In the genomic region with DNA sequence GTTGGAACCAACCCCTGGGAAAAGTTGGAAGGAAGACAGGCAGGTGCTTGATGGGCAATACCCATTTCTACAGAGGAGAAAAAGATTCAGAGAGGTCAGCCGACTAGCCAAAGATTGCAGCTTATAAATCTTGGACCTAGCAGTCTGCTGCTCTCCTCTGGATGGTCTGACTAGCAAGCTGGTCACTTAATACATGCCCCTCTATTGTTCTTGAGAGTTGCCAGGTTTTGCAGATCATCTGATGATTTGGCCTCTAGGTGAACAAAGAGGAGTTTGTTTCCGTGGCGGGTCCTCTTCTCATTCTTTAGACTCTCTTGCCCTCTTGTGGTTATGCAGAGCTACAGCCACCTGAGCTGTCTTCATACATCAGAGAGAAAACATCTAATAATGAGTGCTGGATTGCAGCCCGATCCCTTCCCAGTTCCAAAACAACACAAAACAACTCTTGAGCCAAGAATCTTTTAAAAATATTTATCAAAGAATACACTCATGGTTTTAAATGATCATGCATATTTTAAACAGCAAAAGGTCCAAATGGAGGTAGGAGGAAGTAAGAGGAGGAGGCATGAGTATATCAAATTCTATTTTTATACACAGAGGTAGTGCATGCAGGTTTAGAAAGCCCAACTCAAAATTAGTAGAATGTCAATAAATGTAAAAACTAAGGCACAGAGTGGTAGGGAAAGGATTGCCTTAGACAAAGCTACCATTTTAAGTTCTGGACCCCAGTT, we compare ENCODE assay signal across 8 cellular contexts.
DNase-seq lines count a peak whose midpoint lies in the region; ATAC-seq, FAIRE-seq and TF ChIP-seq lines count a peak whose summit lies in the region.
"Had no signal": no experiment of that assay in that cellular context is flagged by ENCODE, and none has a peak within 500 bp of the region (broad histone marks: within the 10 kb centered on the region; RNA-seq: fewer than 3 reads in every experiment).

No MANE protein-coding gene starts in this region.

- no peak for TF ChIP-seq EP300 in suprapubic skin (IDR thresholded peaks at IDR 0.05)

- TF ChIP-seq POLR2A in suprapubic skin (IDR thresholded peaks at IDR 0.05): no peak

- H3K4me3 Mint-ChIP-seq in MCF 10A (ENCODE audit: unreplicated experiment): no peak overlapping the region
- H3K4me3 Mint-ChIP-seq: central memory CD8-positive, alpha-beta T cell had no signal

- WGBS in suprapubic skin: 16% methylated on average over 4 of the region's 4 CpGs

- no peaks in the 10 kb centered on the region for H3K27me3 ChIP-seq in suprapubic skin

- peak; percentile 68 for FAIRE-seq in islet of Langerhans (lab: Jason Lieb, UNC)

- H3K27ac ChIP-seq in suprapubic skin: no peak overlapping the region

- H3K4me3 ChIP-seq in suprapubic skin: no peak overlapping the region

- CTCF ChIA-PET in MCF 10A (lab: Yijun Ruan, JAX): interaction anchor here (0.5 to 4.3 kb wide), 97 partner anchors 10 to 1884 kb away, joined by 3 to 51 read pairs (median 4); partner anchors contain the start of gene BPNT1

- no peaks in the 10 kb centered on the region for H3K36me3 Mint-ChIP-seq in MCF 10A (ENCODE audit: insufficient read depth, unreplicated experiment)

- DNase-seq in GM10266 (ENCODE audit: extremely low spot score): peak; percentile 57
- DNase-seq in HT-29 (ENCODE audit: low spot score): peak; percentile 83
- peak; percentile 64 for DNase-seq in NCI-H748 treated with DMSO at 0.1 percent for 48 hours (lab: John Stamatoyannopoulos, UW)
- peak; percentile 85 for DNase-seq in MCF 10A (ENCODE audit: unreplicated experiment)
- DNase-seq in suprapubic skin (ENCODE audit: low spot score in 2 of 2): no peak

- H3K9me3 ChIP-seq in suprapubic skin: no peaks in the 10 kb centered on the region

- POLR2A ChIA-PET in MCF 10A (lab: Yijun Ruan, JAX): interaction anchor here (0.6 to 1.2 kb wide), 3 partner anchors 16 to 1483 kb away, joined by 3 to 5 read pairs (median 4); no protein-coding TSS in a partner anchor

- H3K27ac Mint-ChIP-seq in MCF 10A (ENCODE audit: low read depth, unreplicated experiment): no peak overlapping the region

- intact Hi-C loops in MCF 10A (cut with micrococcal nuclease): loop anchor here (1.0 to 5.0 kb wide), 7 partner anchors 150 to 1482 kb away; no protein-coding TSS in a partner anchor

- peak; percentile 80 for TF ChIP-seq CTCF in GM10266 (IDR thresholded peaks at IDR 0.05; ENCODE audit: control insufficient read depth, insufficient read depth, low read depth, missing control alignments)
- TF ChIP-seq CTCF in MCF 10A (IDR thresholded peaks at IDR 0.05; ENCODE audit: unreplicated experiment): peak; percentile 99
- peak; percentile 49 to 62 for TF ChIP-seq CTCF in suprapubic skin (IDR thresholded peaks at IDR 0.05)

- no peaks in the 10 kb centered on the region for H3K27me3 Mint-ChIP-seq in MCF 10A (ENCODE audit: insufficient read depth, unreplicated experiment)

- H3K4me1 ChIP-seq in suprapubic skin: peaks cover 13% of the 10 kb centered on the region

- ATAC-seq in GM21576 (IDR thresholded peaks at IDR 0.05; ENCODE audit: unreplicated experiment): peak; percentile 95

- H3K36me3 ChIP-seq in suprapubic skin: no peaks in the 10 kb centered on the region

- H3K4me1 Mint-ChIP-seq in MCF 10A (ENCODE audit: insufficient read depth, unreplicated experiment): no peaks in the 10 kb centered on the region
- H3K4me1 Mint-ChIP-seq: central memory CD8-positive, alpha-beta T cell had no signal

- no TSS peak for BruUV-seq in MCF 10A (replicated peaks; lab: Mats Ljungman, UMichigan)

- no peaks in the 10 kb centered on the region for H3K9me3 Mint-ChIP-seq in MCF 10A (ENCODE audit: unreplicated experiment)
- H3K9me3 Mint-ChIP-seq: central memory CD8-positive, alpha-beta T cell had no signal

Comparison
In these comparisons a context has a peak if more than half of its experiments do, and no peak if none do; other contexts are left out.
1. DNase-seq: peak in GM10266 (single experiment), HT-29 (single experiment), NCI-H748 treated with DMSO at 0.1 percent for 48 hours (single experiment) and MCF 10A (single experiment); none in suprapubic skin (0 of 2).
2. Peak in every context shown above with its lines, with median percentiles within 50 percentile points of each other: CTCF ChIP-seq.